23 cellular contexts compared by ENCODE assay signal in genomic region chr2:162065767-162066166, GRCh38. TPM values are rescaled to one million over a fixed set of nuclear protein-coding genes. Genes with fewer than 3 reads are reported as not detected.
DNase-seq lines count a peak whose midpoint lies in the region; ATAC-seq and TF ChIP-seq lines count a peak whose summit lies in the region.
"Had no signal": no experiment of that assay in that cellular context is flagged by ENCODE, and none has a peak within 500 bp of the region (broad histone marks: within the 10 kb centered on the region; RNA-seq: fewer than 3 reads in every experiment).

No MANE protein-coding gene starts in this region.

- intact Hi-C loops in CD4-positive, alpha-beta T cell (cut with DNase I, micrococcal nuclease), result loop anchor here in 1 of 2 experiments (5.0 kb wide), 1 partner anchor 48 kb away; no protein-coding TSS in a partner anchor

- CTCF ChIA-PET in CD4-positive, alpha-beta T cell (lab: Charles Lee), result interaction anchor here (1.2 kb wide), 1 partner anchor 10 kb away, joined by 4 read pairs; no protein-coding TSS in a partner anchor

- peak overlapping the region; percentile 63 for H3K27ac Mint-ChIP-seq in CD4-positive, alpha-beta T cell
- H3K27ac Mint-ChIP-seq in activated T-helper 17 cell treated with anti-CD3 and anti-CD28 coated beads, Interleukin-2, amount 50 U/mL, for 72 hours, result no peak overlapping the region
- H3K27ac Mint-ChIP-seq: GM23338; stimulated activated memory B cell treated with anti-CD40 and anti-IgM and Interleukin-4, amounts not matched to agents 10 μg/mL and 1 μg/mL and 100 μg/mL, for 72 hours had no signal

- no peak for ATAC-seq in CD4-positive, alpha-beta T cell (ENCODE audit: poor library complexity)
- ATAC-seq in activated T-helper 17 cell treated with anti-CD3 and anti-CD28 coated beads, Interleukin-2, amount 50 U/mL, for 72 hours (replicated peaks), result no peak
- ATAC-seq: activated T-cell treated with anti-CD3 and anti-CD28 coated beads, Interleukin-2, amount 50 U/mL, for 4 hours; GM23338; psoas muscle; stimulated activated memory B cell treated with anti-CD40 and anti-IgM and Interleukin-4, amounts not matched to agents 10 μg/mL and 1 μg/mL and 100 μg/mL, for 72 hours had no signal

- H3K9me3 Mint-ChIP-seq in CD4-positive, alpha-beta T cell, result no peaks in the 10 kb centered on the region
- no peaks in the 10 kb centered on the region for H3K9me3 Mint-ChIP-seq in activated T-helper 17 cell treated with anti-CD3 and anti-CD28 coated beads, Interleukin-2, amount 50 U/mL, for 72 hours
- H3K9me3 Mint-ChIP-seq: activated naive CD4-positive, alpha-beta T cell treated with anti-CD3 and anti-CD28 coated beads, Interleukin-2, amount 10 ng/mL, durations not matched to agents 7 days and 5 days; activated T-cell treated with anti-CD3 and anti-CD28 coated beads, Interleukin-2, amount 50 U/mL, for 4 hours; GM23338 had no signal

- no peak overlapping the region for H3K27ac ChIP-seq in CD4-positive, alpha-beta T cell (ENCODE audit: low read depth, low read length)
- peak overlapping the region; percentile 15 for H3K27ac ChIP-seq in hepatocyte
- H3K27ac ChIP-seq: cardiac muscle cell, psoas muscle, RWPE1, uterus had no signal

- no peak overlapping the region for H2AFZ ChIP-seq in hepatocyte
- H2AFZ ChIP-seq: GM23338 had no signal

- H3K4me3 ChIP-seq in hepatocyte, result no peak overlapping the region
- H3K4me3 ChIP-seq: cardiac muscle cell, GM23338, psoas muscle, uterus had no signal

- H3K4me3 Mint-ChIP-seq in CD4-positive, alpha-beta T cell, result no peak overlapping the region
- H3K4me3 Mint-ChIP-seq in activated T-helper 17 cell treated with anti-CD3 and anti-CD28 coated beads, Interleukin-2, amount 50 U/mL, for 72 hours, result no peak overlapping the region
- H3K4me3 Mint-ChIP-seq: activated naive CD4-positive, alpha-beta T cell treated with anti-CD3 and anti-CD28 coated beads, Interleukin-2, amount 10 ng/mL, durations not matched to agents 7 days and 5 days; activated T-cell treated with anti-CD3 and anti-CD28 coated beads, Interleukin-2, amount 50 U/mL, for 4 hours; GM23338; stimulated activated memory B cell treated with anti-CD40 and anti-IgM and Interleukin-4, amounts not matched to agents 10 μg/mL and 1 μg/mL and 100 μg/mL, for 72 hours had no signal

- H3K9me2 ChIP-seq in hepatocyte (replicated peaks; ENCODE audit: insufficient read depth), result no peaks in the 10 kb centered on the region
- H3K9me2 ChIP-seq: SK-N-SH had no signal

- H3K4me1 Mint-ChIP-seq in CD4-positive, alpha-beta T cell (ENCODE audit: low read depth), result peaks cover 71% of the 10 kb centered on the region
- H3K4me1 Mint-ChIP-seq in activated T-helper 17 cell treated with anti-CD3 and anti-CD28 coated beads, Interleukin-2, amount 50 U/mL, for 72 hours, result peaks cover 44% of the 10 kb centered on the region

- H3K4me1 ChIP-seq in hepatocyte (ENCODE audit: insufficient read depth), result peaks cover 44% of the 10 kb centered on the region
- H3K4me1 ChIP-seq: psoas muscle had no signal

- no peaks in the 10 kb centered on the region for H3K36me3 ChIP-seq in hepatocyte (replicated peaks; ENCODE audit: insufficient read depth, low read depth)
- H3K36me3 ChIP-seq: cardiac muscle cell, uterus had no signal

- no peak overlapping the region for H3K4me2 ChIP-seq in hepatocyte
- H3K4me2 ChIP-seq: GM23338, SK-N-SH had no signal

- TF ChIP-seq CTCF in CD4-positive, alpha-beta T cell (IDR thresholded peaks at IDR 0.05), result no peak
- no peak for TF ChIP-seq CTCF in hepatocyte (IDR thresholded peaks at IDR 0.05; ENCODE audit: poor library complexity)

- peaks cover 11% of the 10 kb centered on the region for H3K36me3 Mint-ChIP-seq in CD4-positive, alpha-beta T cell (ENCODE audit: low read depth)
- peaks cover 24% of the 10 kb centered on the region for H3K36me3 Mint-ChIP-seq in activated T-helper 17 cell treated with anti-CD3 and anti-CD28 coated beads, Interleukin-2, amount 50 U/mL, for 72 hours (ENCODE audit: low read depth)
- H3K36me3 Mint-ChIP-seq: stimulated activated memory B cell treated with anti-CD40 and anti-IgM and Interleukin-4, amounts not matched to agents 10 μg/mL and 1 μg/mL and 100 μg/mL, for 72 hours had no signal

- no peak for DNase-seq in CD4-positive, alpha-beta T cell
- DNase-seq in DMS153 (lab: John Stamatoyannopoulos, UW) (peak; percentile 94), NCI-H2081 treated with DMSO at 0.1 percent for 48 hours (lab: John Stamatoyannopoulos, UW) (peak; percentile 12), hepatocyte (ENCODE audit: low spot score) (no peak), NAMALWA (ENCODE audit: low spot score) (no peak), DMS79 treated with DMSO at 0.1 percent for 48 hours (lab: John Stamatoyannopoulos, UW) (no peak)
- no peak for DNase-seq in stimulated activated CD4-positive, alpha-beta T cell treated with anti-CD3 and anti-CD28 coated beads, Interleukin-15, amount 100 ng/mL, for 24 hours
- DNase-seq: activated naive CD4-positive, alpha-beta T cell treated with anti-CD3 and anti-CD28 coated beads, Interleukin-2, amount 10 ng/mL, durations not matched to agents 7 days and 5 days; activated T-cell treated with anti-CD3 and anti-CD28 coated beads, Interleukin-2, amount 50 U/mL, for 4 hours; anterior cingulate cortex; dermis blood vessel endothelial cell; mammary epithelial cell; NCI-H1694 treated with DMSO at 0.1 percent for 48 hours; NCI-H446 treated with DMSO at 0.1 percent for 48 hours; psoas muscle; SK-N-SH; stimulated activated CD4-positive, alpha-beta T cell treated with anti-CD3 and anti-CD28 coated beads, Interleukin-1b, Interleukin-23, amount 100 ng/mL, for 48 hours; uterus had no signal

- POLR2A ChIA-PET in CD4-positive, alpha-beta T cell (lab: Charles Lee), result interaction anchor here (0.7 to 2.6 kb wide), 3 partner anchors 8 to 54 kb away, joined by 3 to 22 read pairs (median 4); partner anchors contain the start of gene DPP4

- no peaks in the 10 kb centered on the region for H4K20me1 ChIP-seq in hepatocyte (ENCODE audit: insufficient read depth, poor library complexity, severe bottlenecking)

- no peaks in the 10 kb centered on the region for H3K27me3 Mint-ChIP-seq in CD4-positive, alpha-beta T cell
- no peaks in the 10 kb centered on the region for H3K27me3 Mint-ChIP-seq in activated T-helper 17 cell treated with anti-CD3 and anti-CD28 coated beads, Interleukin-2, amount 50 U/mL, for 72 hours
- H3K27me3 Mint-ChIP-seq: activated naive CD4-positive, alpha-beta T cell treated with anti-CD3 and anti-CD28 coated beads, Interleukin-2, amount 10 ng/mL, durations not matched to agents 7 days and 5 days had no signal

- H3K79me2 ChIP-seq in hepatocyte, result peaks cover 81% of the 10 kb centered on the region

- H3K27me3 ChIP-seq in CD4-positive, alpha-beta T cell (ENCODE audit: control insufficient read depth, insufficient read depth, low read length), result no peaks in the 10 kb centered on the region
- H3K27me3 ChIP-seq in hepatocyte, result no peaks in the 10 kb centered on the region
- H3K27me3 ChIP-seq: uterus had no signal

- H3K9me3 ChIP-seq in CD4-positive, alpha-beta T cell (ENCODE audit: control insufficient read depth, low read length), result no peaks in the 10 kb centered on the region
- no peaks in the 10 kb centered on the region for H3K9me3 ChIP-seq in hepatocyte (ENCODE audit: low read depth)
- H3K9me3 ChIP-seq: psoas muscle, SK-N-SH, uterus had no signal

RNA-seq across cellular contexts. Expression of gene DPP4, which starts 8.2 kb away (rescaled TPM):
- total RNA-seq in CD4-positive, alpha-beta T cell, result 10 to 100 TPM; 15.5 to 16.7 TPM
- 218 and 256 TPM in 2 replicates for total RNA-seq in hepatocyte
- polyA plus RNA-seq in hepatocyte, result 147 and 149 TPM in 2 replicates
- 10 to 100 TPM; 34.6 to 97.7 TPM for total RNA-seq in activated T-helper 17 cell treated with anti-CD3 and anti-CD28 coated beads, Interleukin-2, amount 50 U/mL, for 72 hours
- total RNA-seq: cardiac muscle cell had no signal

Comparison
In these comparisons a context has a peak if more than half of its experiments do, and no peak if none do; other contexts are left out.
1. DNase-seq: peak in DMS153 (single experiment) and NCI-H2081 treated with DMSO at 0.1 percent for 48 hours (single experiment); none in CD4-positive, alpha-beta T cell (0 of 10), hepatocyte (single experiment), stimulated activated CD4-positive, alpha-beta T cell treated with anti-CD3 and anti-CD28 coated beads, Interleukin-15, amount 100 ng/mL, for 24 hours (single experiment), NAMALWA (single experiment) and DMS79 treated with DMSO at 0.1 percent for 48 hours (single experiment).